In the genomic region with DNA sequence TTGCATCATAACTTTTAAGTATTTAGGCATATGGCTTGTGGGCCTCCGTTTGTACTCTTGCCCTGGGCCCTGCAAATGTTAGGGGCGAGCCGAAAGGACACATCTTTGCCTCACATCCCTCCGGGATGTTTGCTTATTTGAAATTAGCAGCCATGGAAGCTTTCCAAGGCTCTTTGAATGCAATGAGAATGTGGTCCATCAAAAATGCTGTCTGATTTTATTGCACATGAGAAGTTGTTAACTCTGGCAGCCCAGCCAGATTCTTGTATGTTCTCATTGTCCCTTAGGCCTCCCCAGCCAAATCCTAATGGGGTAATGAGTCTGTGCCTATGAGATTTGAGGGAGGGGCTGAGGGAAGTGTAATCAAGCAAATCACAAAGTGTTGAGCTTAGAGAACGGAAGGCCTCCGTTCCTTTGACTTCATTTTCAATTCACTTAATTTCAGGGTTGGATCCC, we compare ENCODE assay signal across 1 cellular context.
TF ChIP-seq lines count a peak whose summit lies in the region.

No MANE protein-coding gene starts in this region.

TF ChIP-seq in GM23338, 12 proteins besides CTCF, POLR2A, EP300 and RAD21 (continued from another document):
- TF ChIP-seq, protein P1, sequence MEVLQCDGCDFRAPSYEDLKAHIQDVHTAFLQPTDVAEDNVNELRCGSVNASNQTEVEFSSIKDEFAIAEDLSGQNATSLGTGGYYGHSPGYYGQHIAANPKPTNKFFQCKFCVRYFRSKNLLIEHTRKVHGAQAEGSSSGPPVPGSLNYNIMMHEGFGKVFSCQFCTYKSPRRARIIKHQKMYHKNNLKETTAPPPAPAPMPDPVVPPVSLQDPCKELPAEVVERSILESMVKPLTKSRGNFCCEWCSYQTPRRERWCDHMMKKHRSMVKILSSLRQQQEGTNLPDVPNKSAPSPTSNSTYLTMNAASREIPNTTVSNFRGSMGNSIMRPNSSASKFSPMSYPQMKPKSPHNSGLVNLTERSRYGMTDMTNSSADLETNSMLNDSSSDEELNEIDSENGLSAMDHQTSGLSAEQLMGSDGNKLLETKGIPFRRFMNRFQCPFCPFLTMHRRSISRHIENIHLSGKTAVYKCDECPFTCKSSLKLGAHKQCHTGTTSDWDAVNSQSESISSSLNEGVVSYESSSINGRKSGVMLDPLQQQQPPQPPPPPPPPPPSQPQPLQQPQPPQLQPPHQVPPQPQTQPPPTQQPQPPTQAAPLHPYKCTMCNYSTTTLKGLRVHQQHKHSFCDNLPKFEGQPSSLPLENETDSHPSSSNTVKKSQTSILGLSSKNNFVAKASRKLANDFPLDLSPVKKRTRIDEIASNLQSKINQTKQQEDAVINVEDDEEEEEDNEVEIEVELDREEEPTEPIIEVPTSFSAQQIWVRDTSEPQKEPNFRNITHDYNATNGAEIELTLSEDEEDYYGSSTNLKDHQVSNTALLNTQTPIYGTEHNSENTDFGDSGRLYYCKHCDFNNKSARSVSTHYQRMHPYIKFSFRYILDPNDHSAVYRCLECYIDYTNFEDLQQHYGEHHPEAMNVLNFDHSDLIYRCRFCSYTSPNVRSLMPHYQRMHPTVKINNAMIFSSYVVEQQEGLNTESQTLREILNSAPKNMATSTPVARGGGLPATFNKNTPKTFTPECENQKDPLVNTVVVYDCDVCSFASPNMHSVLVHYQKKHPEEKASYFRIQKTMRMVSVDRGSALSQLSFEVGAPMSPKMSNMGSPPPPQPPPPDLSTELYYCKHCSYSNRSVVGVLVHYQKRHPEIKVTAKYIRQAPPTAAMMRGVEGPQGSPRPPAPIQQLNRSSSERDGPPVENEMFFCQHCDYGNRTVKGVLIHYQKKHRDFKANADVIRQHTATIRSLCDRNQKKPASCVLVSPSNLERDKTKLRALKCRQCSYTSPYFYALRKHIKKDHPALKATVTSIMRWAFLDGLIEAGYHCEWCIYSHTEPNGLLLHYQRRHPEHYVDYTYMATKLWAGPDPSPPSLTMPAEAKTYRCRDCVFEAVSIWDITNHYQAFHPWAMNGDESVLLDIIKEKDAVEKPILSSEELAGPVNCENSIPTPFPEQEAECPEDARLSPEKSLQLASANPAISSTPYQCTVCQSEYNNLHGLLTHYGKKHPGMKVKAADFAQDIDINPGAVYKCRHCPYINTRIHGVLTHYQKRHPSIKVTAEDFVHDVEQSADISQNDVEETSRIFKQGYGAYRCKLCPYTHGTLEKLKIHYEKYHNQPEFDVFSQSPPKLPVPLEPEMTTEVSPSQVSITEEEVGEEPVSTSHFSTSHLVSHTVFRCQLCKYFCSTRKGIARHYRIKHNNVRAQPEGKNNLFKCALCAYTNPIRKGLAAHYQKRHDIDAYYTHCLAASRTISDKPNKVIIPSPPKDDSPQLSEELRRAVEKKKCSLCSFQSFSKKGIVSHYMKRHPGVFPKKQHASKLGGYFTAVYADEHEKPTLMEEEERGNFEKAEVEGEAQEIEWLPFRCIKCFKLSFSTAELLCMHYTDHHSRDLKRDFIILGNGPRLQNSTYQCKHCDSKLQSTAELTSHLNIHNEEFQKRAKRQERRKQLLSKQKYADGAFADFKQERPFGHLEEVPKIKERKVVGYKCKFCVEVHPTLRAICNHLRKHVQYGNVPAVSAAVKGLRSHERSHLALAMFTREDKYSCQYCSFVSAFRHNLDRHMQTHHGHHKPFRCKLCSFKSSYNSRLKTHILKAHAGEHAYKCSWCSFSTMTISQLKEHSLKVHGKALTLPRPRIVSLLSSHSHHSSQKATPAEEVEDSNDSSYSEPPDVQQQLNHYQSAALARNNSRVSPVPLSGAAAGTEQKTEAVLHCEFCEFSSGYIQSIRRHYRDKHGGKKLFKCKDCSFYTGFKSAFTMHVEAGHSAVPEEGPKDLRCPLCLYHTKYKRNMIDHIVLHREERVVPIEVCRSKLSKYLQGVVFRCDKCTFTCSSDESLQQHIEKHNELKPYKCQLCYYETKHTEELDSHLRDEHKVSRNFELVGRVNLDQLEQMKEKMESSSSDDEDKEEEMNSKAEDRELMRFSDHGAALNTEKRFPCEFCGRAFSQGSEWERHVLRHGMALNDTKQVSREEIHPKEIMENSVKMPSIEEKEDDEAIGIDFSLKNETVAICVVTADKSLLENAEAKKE (CRISPR knock-in tag; IDR thresholded peaks at IDR 0.05) = no peak
- TF ChIP-seq CREB1 (CRISPR knock-in tag; IDR thresholded peaks at IDR 0.05; ENCODE audit: low read depth) = no peak
- no peak for TF ChIP-seq POLR2AphosphoS5 (IDR thresholded peaks at IDR 0.05; ENCODE audit: low read depth)
- TF ChIP-seq ZNF331 (CRISPR knock-in tag; IDR thresholded peaks at IDR 0.05; ENCODE audit: low read depth) = no peak
- TF ChIP-seq, protein P2, sequence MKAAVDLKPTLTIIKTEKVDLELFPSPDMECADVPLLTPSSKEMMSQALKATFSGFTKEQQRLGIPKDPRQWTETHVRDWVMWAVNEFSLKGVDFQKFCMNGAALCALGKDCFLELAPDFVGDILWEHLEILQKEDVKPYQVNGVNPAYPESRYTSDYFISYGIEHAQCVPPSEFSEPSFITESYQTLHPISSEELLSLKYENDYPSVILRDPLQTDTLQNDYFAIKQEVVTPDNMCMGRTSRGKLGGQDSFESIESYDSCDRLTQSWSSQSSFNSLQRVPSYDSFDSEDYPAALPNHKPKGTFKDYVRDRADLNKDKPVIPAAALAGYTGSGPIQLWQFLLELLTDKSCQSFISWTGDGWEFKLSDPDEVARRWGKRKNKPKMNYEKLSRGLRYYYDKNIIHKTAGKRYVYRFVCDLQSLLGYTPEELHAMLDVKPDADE (IDR thresholded peaks at IDR 0.05) = no peak
- no peak for TF ChIP-seq ZNF114 (CRISPR knock-in tag; IDR thresholded peaks at IDR 0.05)
- no peak for TF ChIP-seq EZH2phosphoT487 (IDR thresholded peaks at IDR 0.05; ENCODE audit: unreplicated experiment)
- no peak for TF ChIP-seq STAT1 (IDR thresholded peaks at IDR 0.05; ENCODE audit: unreplicated experiment)
- TF ChIP-seq, protein P3, sequence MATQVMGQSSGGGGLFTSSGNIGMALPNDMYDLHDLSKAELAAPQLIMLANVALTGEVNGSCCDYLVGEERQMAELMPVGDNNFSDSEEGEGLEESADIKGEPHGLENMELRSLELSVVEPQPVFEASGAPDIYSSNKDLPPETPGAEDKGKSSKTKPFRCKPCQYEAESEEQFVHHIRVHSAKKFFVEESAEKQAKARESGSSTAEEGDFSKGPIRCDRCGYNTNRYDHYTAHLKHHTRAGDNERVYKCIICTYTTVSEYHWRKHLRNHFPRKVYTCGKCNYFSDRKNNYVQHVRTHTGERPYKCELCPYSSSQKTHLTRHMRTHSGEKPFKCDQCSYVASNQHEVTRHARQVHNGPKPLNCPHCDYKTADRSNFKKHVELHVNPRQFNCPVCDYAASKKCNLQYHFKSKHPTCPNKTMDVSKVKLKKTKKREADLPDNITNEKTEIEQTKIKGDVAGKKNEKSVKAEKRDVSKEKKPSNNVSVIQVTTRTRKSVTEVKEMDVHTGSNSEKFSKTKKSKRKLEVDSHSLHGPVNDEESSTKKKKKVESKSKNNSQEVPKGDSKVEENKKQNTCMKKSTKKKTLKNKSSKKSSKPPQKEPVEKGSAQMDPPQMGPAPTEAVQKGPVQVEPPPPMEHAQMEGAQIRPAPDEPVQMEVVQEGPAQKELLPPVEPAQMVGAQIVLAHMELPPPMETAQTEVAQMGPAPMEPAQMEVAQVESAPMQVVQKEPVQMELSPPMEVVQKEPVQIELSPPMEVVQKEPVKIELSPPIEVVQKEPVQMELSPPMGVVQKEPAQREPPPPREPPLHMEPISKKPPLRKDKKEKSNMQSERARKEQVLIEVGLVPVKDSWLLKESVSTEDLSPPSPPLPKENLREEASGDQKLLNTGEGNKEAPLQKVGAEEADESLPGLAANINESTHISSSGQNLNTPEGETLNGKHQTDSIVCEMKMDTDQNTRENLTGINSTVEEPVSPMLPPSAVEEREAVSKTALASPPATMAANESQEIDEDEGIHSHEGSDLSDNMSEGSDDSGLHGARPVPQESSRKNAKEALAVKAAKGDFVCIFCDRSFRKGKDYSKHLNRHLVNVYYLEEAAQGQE (IDR thresholded peaks at IDR 0.05; ENCODE audit: unreplicated experiment) = no peak
